25 cellular contexts compared by ENCODE assay signal in the genomic region with DNA sequence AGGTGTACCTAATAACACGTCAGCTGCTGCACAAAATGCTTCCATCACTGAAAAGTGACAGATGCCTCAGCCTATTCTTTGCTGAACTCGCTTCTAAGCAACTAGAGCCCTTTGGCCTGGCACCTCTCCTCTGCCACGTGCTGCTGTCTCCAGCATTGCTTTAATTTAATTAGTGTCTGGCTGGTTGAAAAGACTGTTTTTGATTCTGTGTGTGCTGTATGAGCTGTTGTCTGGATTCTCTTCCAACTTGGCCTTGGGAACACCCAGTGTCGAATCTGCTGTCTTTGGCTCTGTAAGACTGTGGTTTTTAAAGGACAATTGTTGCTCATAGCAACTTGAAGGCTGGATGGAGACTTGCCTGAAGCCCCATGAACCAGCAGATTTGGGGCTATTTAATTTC.
A peak's percentile ranks its signal among the peaks of the same experiment; 100 is the strongest.
DNase-seq lines count a peak whose midpoint lies in the region; ATAC-seq and TF ChIP-seq lines count a peak whose summit lies in the region.
"Had no signal": no experiment of that assay in that cellular context is flagged by ENCODE, and none has a peak within 500 bp of the region (broad histone marks: within the 10 kb centered on the region; RNA-seq: fewer than 3 reads in every experiment).

No MANE protein-coding gene starts in this region.

- in situ Hi-C loops in GM13976 (cut with MboI; ENCODE audit: low sequenced_read_pairs, unreplicated experiment): no loop called here

- no peaks in the 10 kb centered on the region for H3K79me2 ChIP-seq in PC-9 (ENCODE audit: low read depth)

- no peaks in the 10 kb centered on the region for H3K36me3 Mint-ChIP-seq in nephron (ENCODE audit: low read depth)

- no peaks in the 10 kb centered on the region for H3K36me3 ChIP-seq in PC-9 (ENCODE audit: low read depth)
- H3K36me3 ChIP-seq: BLaER1 treated with 17β-estradiol and CSF1 and Interleukin-3, amounts not matched to agents 10 nM and 100 nM; esophagus squamous epithelium; Peyer's patch had no signal

- H3K4me2 ChIP-seq in PC-9: no peak overlapping the region
- H3K4me2 ChIP-seq: BLaER1 treated with 17β-estradiol and CSF1 and Interleukin-3, amounts not matched to agents 10 nM and 100 nM; smooth muscle cell had no signal

- peaks cover 11% of the 10 kb centered on the region for H3K27me3 Mint-ChIP-seq in nephron (ENCODE audit: low read depth)

- no peaks in the 10 kb centered on the region for H3K27me3 ChIP-seq in PC-9 (ENCODE audit: insufficient read depth, low read depth)
- H3K27me3 ChIP-seq: BLaER1 treated with 17β-estradiol and CSF1 and Interleukin-3, amounts not matched to agents 10 nM and 100 nM; esophagus squamous epithelium; Peyer's patch had no signal

- no peak overlapping the region for H3K4me3 ChIP-seq in fibroblast of the aortic adventitia (ENCODE audit: low read depth, low read length)
- H3K4me3 ChIP-seq in PC-9: no peak overlapping the region
- H3K4me3 ChIP-seq: BLaER1 treated with 17β-estradiol and CSF1 and Interleukin-3, amounts not matched to agents 10 nM and 100 nM; esophagus squamous epithelium; Peyer's patch; smooth muscle cell had no signal

- no peak for ATAC-seq in GM21723 (IDR thresholded peaks at IDR 0.05; ENCODE audit: unreplicated experiment)
- ATAC-seq: T-helper 17 cell had no signal

- H3K4me3 Mint-ChIP-seq in nephron: no peak overlapping the region
- H3K4me3 Mint-ChIP-seq: HFFc6, T-helper 17 cell had no signal

- H3K9me3 ChIP-seq in PC-9 (ENCODE audit: insufficient read depth, low read depth): no peaks in the 10 kb centered on the region
- H3K9me3 ChIP-seq: Peyer's patch had no signal

- H3K27ac Mint-ChIP-seq in nephron: peak overlapping the region in 2 of 3 experiments; percentile 23 to 85
- H3K27ac Mint-ChIP-seq: HFFc6, T-helper 17 cell had no signal

- CTCF ChIA-PET in PC-9 (lab: Charles Lee): no interaction called here

- no peaks in the 10 kb centered on the region for H4K20me1 ChIP-seq in PC-9 (ENCODE audit: insufficient read depth)
- H4K20me1 ChIP-seq: BLaER1 treated with 17β-estradiol and CSF1 and Interleukin-3, amounts not matched to agents 10 nM and 100 nM had no signal

- peaks cover 31% of the 10 kb centered on the region for H3K4me1 Mint-ChIP-seq in nephron
- H3K4me1 Mint-ChIP-seq: T-helper 17 cell had no signal

- TF ChIP-seq CTCF in fibroblast of the aortic adventitia (IDR thresholded peaks at IDR 0.05; ENCODE audit: insufficient read depth, low read length) (no peak), nephron (IDR thresholded peaks at IDR 0.05; ENCODE audit: unreplicated experiment in 3 of 3) (no peak), GM13976 (IDR thresholded peaks at IDR 0.05; ENCODE audit: borderline replicate concordance, control extremely low read depth, extremely low read depth, insufficient read depth, missing control alignments) (no peak), PC-9 (conservative IDR thresholded peaks at IDR 0.05) (no peak)

- POLR2A ChIA-PET in PC-9 (lab: Charles Lee; ENCODE audit: unreplicated experiment): no interaction called here

- no peaks in the 10 kb centered on the region for H3K4me1 ChIP-seq in PC-9 (replicated peaks; ENCODE audit: insufficient read depth)
- H3K4me1 ChIP-seq: Peyer's patch had no signal

- no peaks in the 10 kb centered on the region for H3F3A ChIP-seq in PC-9 (ENCODE audit: insufficient read depth, low read depth)

- H3K9me3 Mint-ChIP-seq in nephron: peaks cover 11% of the 10 kb centered on the region

- DNase-seq in Ammon's horn (ENCODE audit: low spot score): peak; percentile 75
- DNase-seq in SK-N-DZ (ENCODE audit: low spot score): peak; percentile 59
- peak; percentile 80 for DNase-seq in fibroblast of the aortic adventitia (ENCODE audit: low read depth)
- no peak for DNase-seq in GM13976 (ENCODE audit: low spot score)
- no peak for DNase-seq in NCI-H2029 (lab: John Stamatoyannopoulos, UW)
- no peak for DNase-seq in PC-9
- DNase-seq: activated CD4-positive, alpha-beta T cell treated with anti-CD3 and anti-CD28 coated beads for 4 hours; activated naive CD4-positive, alpha-beta T cell treated with Interleukin-2 at 50 U/mL for 16 hours; activated T-cell treated with anti-CD3 and anti-CD28 coated beads, Interleukin-2, amount 50 U/mL, for 48 hours; Calu3; cortex of kidney; esophagus squamous epithelium; glutamatergic neuron; HFFc6; kidney glomerular epithelial cell; mesendoderm; NCI-H2107; NCI-H524; Peyer's patch; stimulated activated CD4-positive, alpha-beta T cell treated with anti-CD3 and anti-CD28 coated beads, Interleukin-2, amount 100 ng/mL, for 24 hours; T-helper 17 cell had no signal

- H2AFZ ChIP-seq in PC-9: no peak overlapping the region

- intact Hi-C loops in PC-9 (cut with micrococcal nuclease; ENCODE audit: unreplicated experiment): no loop called here

- no peak overlapping the region for H3K27ac ChIP-seq in PC-9
- H3K27ac ChIP-seq: BLaER1 treated with 17β-estradiol and CSF1 and Interleukin-3, amounts not matched to agents 10 nM and 100 nM had no signal

- no TSS peak for BruUV-seq in PC-9 (replicated peaks; lab: Mats Ljungman, UMichigan)

- H3K9me2 ChIP-seq in PC-9 (ENCODE audit: insufficient read depth): no peaks in the 10 kb centered on the region

Comparison
In these comparisons a context has a peak if more than half of its experiments do, and no peak if none do; other contexts are left out.
1. DNase-seq: peak in Ammon's horn (single experiment), SK-N-DZ (single experiment) and fibroblast of the aortic adventitia (single experiment); none in GM13976 (single experiment), NCI-H2029 (single experiment) and PC-9 (0 of 2).